Comparison of ENCODE assay signal across 35 cellular contexts in the genomic region with DNA sequence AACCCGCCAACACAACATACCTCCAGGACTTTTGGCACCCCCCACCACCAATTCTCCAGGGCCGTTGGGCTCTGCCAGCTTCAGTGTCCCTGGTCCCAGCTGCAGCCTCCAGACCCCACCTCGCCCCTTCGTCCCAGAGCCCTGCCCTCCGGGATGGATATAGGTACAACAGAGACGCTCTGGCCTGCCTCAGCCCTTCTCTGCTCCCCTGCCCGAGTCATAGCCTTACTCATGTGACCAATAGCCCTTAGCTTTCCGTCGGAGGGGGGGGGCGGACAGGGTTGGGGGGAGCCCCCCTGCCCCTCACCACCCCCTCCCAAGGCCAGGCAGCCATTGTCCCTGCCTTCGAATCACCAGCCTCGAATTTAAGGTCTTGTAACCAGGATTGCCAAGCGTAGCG.
"Had no signal": no experiment of that assay in that cellular context is flagged by ENCODE, and none has a peak within 500 bp of the region (broad histone marks: within the 10 kb centered on the region; RNA-seq: fewer than 3 reads in every experiment).

No MANE protein-coding gene starts in this region.

- H3K9me3 Mint-ChIP-seq: activated CD4-positive, alpha-beta memory T cell treated with anti-CD3 and anti-CD28 coated beads for 36 hours; activated CD4-positive, alpha-beta T cell treated with anti-CD3 and anti-CD28 coated beads, Interleukin-2, amount 10 ng/mL, durations not matched to agents 24 days and 14 days; activated CD8-positive, alpha-beta T cell treated with anti-CD3 and anti-CD28 coated beads for 36 hours; activated naive CD4-positive, alpha-beta T cell treated with anti-CD3 and anti-CD28 coated beads for 36 hours; activated naive CD8-positive, alpha-beta T cell treated with anti-CD3 and anti-CD28 coated beads for 36 hours; activated T-helper 1 cell treated with anti-CD3 and anti-CD28 coated beads, Interleukin-12 subunit alpha, Interleukin-12 subunit beta, Interleukin-2, Interleukin-4 antibody, amounts not matched to agents 30 ng/mL and 10 ng/mL and 1 ng/mL, durations not matched to agents 14 hours and 24 hours and 36 hours; activated T-helper 17 cell treated with anti-CD3 and anti-CD28 coated beads, Interleukin-2, amount 50 U/mL, for 72 hours; T-helper 2 cell treated with Interferon-gamma antibody and Interleukin-4, amounts not matched to agents 5 μg/mL and 100 μg/mL, for 36 hours had no signal

- DNase-seq: activated B cell treated with CpG ODN at 0.5 μM for 24 hours; activated CD4-positive, alpha-beta memory T cell treated with anti-CD3 and anti-CD28 coated beads for 36 hours; activated CD4-positive, alpha-beta T cell treated with anti-CD3 and anti-CD28 coated beads for 4 hours; activated CD4-positive, alpha-beta T cell treated with anti-CD3 and anti-CD28 coated beads, Interleukin-2, amount 10 ng/mL, durations not matched to agents 24 days and 14 days; activated CD4-positive, alpha-beta T cell treated with anti-CD3 and anti-CD28 coated beads, Interleukin-2, amount 50 U/mL, for 1 hour; activated CD4-positive, alpha-beta T cell treated with anti-CD3 and anti-CD28 coated beads, Interleukin-2, amount 50 U/mL, for 4 hours; activated CD4-positive, CD25-positive, alpha-beta regulatory T cell treated with anti-CD3 and anti-CD28 coated beads, Interleukin-2, amount 50 U/mL, for 72 hours; activated CD8-positive, alpha-beta memory T cell treated with anti-CD3 and anti-CD28 coated beads, Interleukin-2, amount 50 U/mL, for 4 hours; activated CD8-positive, alpha-beta T cell treated with anti-CD3 and anti-CD28 coated beads for 36 hours; activated effector memory CD4-positive, alpha-beta T cell treated with anti-CD3 and anti-CD28 coated beads, Interleukin-2, amount 50 U/mL, for 16 hours; activated gamma-delta T cell treated with Interleukin-2 at 50 U/mL for 16 hours; activated naive CD4-positive, alpha-beta T cell; activated naive CD4-positive, alpha-beta T cell treated with anti-CD3 and anti-CD28 coated beads for 36 hours; activated naive CD4-positive, alpha-beta T cell treated with anti-CD3 and anti-CD28 coated beads, Interleukin-2, amount 50 U/mL, for 16 hours; activated naive CD8-positive, alpha-beta T cell treated with anti-CD3 and anti-CD28 coated beads for 36 hours; activated T-cell treated with anti-CD3 and anti-CD28 coated beads for 4 hours; activated T-cell treated with anti-CD3 and anti-CD28 coated beads, Interleukin-2, amount 50 U/mL, for 1 hour; activated T-cell treated with anti-CD3 and anti-CD28 coated beads, Interleukin-2, amount 50 U/mL, for 4 hours; activated T-cell treated with anti-CD3 and anti-CD28 coated beads, Interleukin-2, amount 50 U/mL, for 72 hours; adrenal gland; amniotic stem cell; aorta; body of pancreas; brain microvascular endothelial cell; central memory CD4-positive, alpha-beta T cell; T-helper 2 cell; T-helper 9 cell had no signal

- H3K27me3 ChIP-seq: body of pancreas had no signal

- H3K9me3 ChIP-seq: adrenal gland, body of pancreas, breast epithelium had no signal

- H3K4me1 Mint-ChIP-seq: activated B cell treated with CpG ODN at 0.5 μM for 24 hours; activated CD4-positive, alpha-beta T cell treated with anti-CD3 and anti-CD28 coated beads, Interleukin-2, amount 10 ng/mL, durations not matched to agents 24 days and 14 days; activated naive CD8-positive, alpha-beta T cell treated with anti-CD3 and anti-CD28 coated beads for 36 hours; activated T-helper 17 cell treated with anti-CD3 and anti-CD28 coated beads, Interleukin-2, amount 50 U/mL, for 72 hours had no signal

- H3K4me3 ChIP-seq: adrenal gland, body of pancreas, breast epithelium had no signal

- H3K36me3 Mint-ChIP-seq: activated CD4-positive, alpha-beta memory T cell treated with anti-CD3 and anti-CD28 coated beads for 36 hours; activated naive CD4-positive, alpha-beta T cell treated with anti-CD3 and anti-CD28 coated beads, Interleukin-2, amount 50 U/mL, for 72 hours; activated naive CD8-positive, alpha-beta T cell treated with anti-CD3 and anti-CD28 coated beads for 36 hours had no signal

- H3K27ac ChIP-seq: adrenal gland, body of pancreas, brain microvascular endothelial cell, breast epithelium, VCaP had no signal

- H3K4me1 ChIP-seq: adrenal gland, body of pancreas, breast epithelium had no signal

- FAIRE-seq: astrocyte, TTC549 had no signal

- H3K4me3 Mint-ChIP-seq: activated B cell treated with CpG ODN at 0.5 μM for 24 hours; activated CD4-positive, alpha-beta memory T cell treated with anti-CD3 and anti-CD28 coated beads for 36 hours; activated CD4-positive, alpha-beta T cell treated with anti-CD3 and anti-CD28 coated beads, Interleukin-2, amount 10 ng/mL, durations not matched to agents 24 days and 14 days; activated CD8-positive, alpha-beta T cell treated with anti-CD3 and anti-CD28 coated beads for 36 hours; activated naive CD4-positive, alpha-beta T cell treated with anti-CD3 and anti-CD28 coated beads for 36 hours; activated naive CD8-positive, alpha-beta T cell treated with anti-CD3 and anti-CD28 coated beads for 36 hours; activated T-cell treated with anti-CD3 and anti-CD28 coated beads, Interleukin-2, amount 50 U/mL, for 4 hours; activated T-cell treated with anti-CD3 and anti-CD28 coated beads, Interleukin-2, amount 50 U/mL, for 72 hours; activated T-helper 1 cell treated with anti-CD3 and anti-CD28 coated beads, Interleukin-12 subunit alpha, Interleukin-12 subunit beta, Interleukin-2, Interleukin-4 antibody, amounts not matched to agents 30 ng/mL and 10 ng/mL and 1 ng/mL, durations not matched to agents 14 hours and 24 hours and 36 hours; activated T-helper 17 cell treated with anti-CD3 and anti-CD28 coated beads, Interleukin-2, amount 50 U/mL, for 72 hours; T-helper 2 cell treated with Interferon-gamma antibody and Interleukin-4, amounts not matched to agents 5 μg/mL and 100 μg/mL, for 36 hours had no signal

- H3K36me3 ChIP-seq: adrenal gland, brain microvascular endothelial cell, breast epithelium had no signal

- H3K27ac Mint-ChIP-seq: activated B cell treated with CpG ODN at 0.5 μM for 24 hours; activated CD4-positive, alpha-beta memory T cell treated with anti-CD3 and anti-CD28 coated beads for 36 hours; activated CD4-positive, alpha-beta T cell treated with anti-CD3 and anti-CD28 coated beads, Interleukin-2, amount 10 ng/mL, durations not matched to agents 24 days and 14 days; activated CD8-positive, alpha-beta T cell treated with anti-CD3 and anti-CD28 coated beads for 36 hours; activated naive CD4-positive, alpha-beta T cell treated with anti-CD3 and anti-CD28 coated beads for 36 hours; activated naive CD4-positive, alpha-beta T cell treated with anti-CD3 and anti-CD28 coated beads, Interleukin-2, amount 50 U/mL, for 72 hours; activated naive CD8-positive, alpha-beta T cell treated with anti-CD3 and anti-CD28 coated beads for 36 hours; activated T-cell treated with anti-CD3 and anti-CD28 coated beads, Interleukin-2, amount 50 U/mL, for 72 hours; activated T-helper 1 cell treated with anti-CD3 and anti-CD28 coated beads, Interleukin-12 subunit alpha, Interleukin-12 subunit beta, Interleukin-2, Interleukin-4 antibody, amounts not matched to agents 30 ng/mL and 10 ng/mL and 1 ng/mL, durations not matched to agents 14 hours and 24 hours and 36 hours; activated T-helper 17 cell treated with anti-CD3 and anti-CD28 coated beads, Interleukin-2, amount 50 U/mL, for 72 hours; T-helper 2 cell treated with Interferon-gamma antibody and Interleukin-4, amounts not matched to agents 5 μg/mL and 100 μg/mL, for 36 hours had no signal

- ATAC-seq: activated CD8-positive, alpha-beta T cell treated with anti-CD3 and anti-CD28 coated beads for 36 hours; activated naive CD4-positive, alpha-beta T cell treated with anti-CD3 and anti-CD28 coated beads, Interleukin-2, amount 50 U/mL, for 72 hours; activated T-cell treated with anti-CD3 and anti-CD28 coated beads, Interleukin-2, amount 50 U/mL, for 4 hours; activated T-cell treated with anti-CD3 and anti-CD28 coated beads, Interleukin-2, amount 50 U/mL, for 72 hours; activated T-helper 17 cell treated with anti-CD3 and anti-CD28 coated beads, Interleukin-2, amount 50 U/mL, for 72 hours; body of pancreas had no signal
